8 cellular contexts compared by ENCODE assay signal in genomic region chr13:91347996-91348905, GRCh38. TPM values are rescaled to one million over a fixed set of nuclear protein-coding genes. Genes with fewer than 3 reads are reported as not detected.
DNase-seq lines count a peak whose midpoint lies in the region; ATAC-seq and TF ChIP-seq lines count a peak whose summit lies in the region.

No MANE protein-coding gene starts in this region.

- H3K36me3 ChIP-seq in osteoblast (ENCODE audit: insufficient read depth, low read length), result peaks cover 12% of the 10 kb centered on the region
- peaks cover 9 to 17% (median 10%) of the 10 kb centered on the region in 3 donors for H3K36me3 ChIP-seq in tibial artery

- H3K4me1 ChIP-seq in osteoblast (ENCODE audit: insufficient read depth, low read length) (peaks cover 21% of the 10 kb centered on the region), tibial artery (peaks cover 0 to 37% (median 13%) of the 10 kb centered on the region in 4 donors)

- H3K4me3 ChIP-seq in osteoblast (ENCODE audit: insufficient read depth, low read length) (peak overlapping the region; percentile 86), tibial artery (peak overlapping the region; percentile 91 to 93)

- H3K79me2 ChIP-seq in osteoblast (ENCODE audit: insufficient read depth, low read length), result peaks cover 34% of the 10 kb centered on the region

- H2AFZ ChIP-seq in osteoblast (ENCODE audit: low read length), result peak overlapping the region; percentile 44

- no peaks in the 10 kb centered on the region for H4K20me1 ChIP-seq in osteoblast (ENCODE audit: insufficient read depth, low read length)

- H3K27me3 ChIP-seq in osteoblast (ENCODE audit: insufficient read depth, low read length) (peaks cover 21% of the 10 kb centered on the region), tibial artery (peaks cover 0 to 3% of the 10 kb centered on the region in 2 donors)

- peak; percentile 27 for ATAC-seq in HG02763 (IDR thresholded peaks at IDR 0.05; ENCODE audit: unreplicated experiment)

- H3K27ac ChIP-seq in osteoblast (ENCODE audit: low read depth, low read length), result peak overlapping the region; percentile 20
- H3K27ac ChIP-seq in tibial artery, result peak overlapping the region; percentile 74 to 95

- TF ChIP-seq CTCF in osteoblast (IDR thresholded peaks at IDR 0.05; ENCODE audit: extremely low read depth, low read depth, low read length) (no peak), tibial artery (IDR thresholded peaks at IDR 0.05) (peak in 1 of 2 experiments; percentile 20)

- no peaks in the 10 kb centered on the region for H3K9me3 ChIP-seq in osteoblast (ENCODE audit: low read depth, low read length)
- no peaks in the 10 kb centered on the region for H3K9me3 ChIP-seq in tibial artery

- intact Hi-C loops in tibial artery (cut with DNase I; ENCODE audit: low total_unique reads), result no loop called here

- H3K4me2 ChIP-seq in osteoblast (ENCODE audit: insufficient read depth, low read length), result peak overlapping the region; percentile 92

- DNase-seq in DMS 273 (lab: John Stamatoyannopoulos, UW; ENCODE audit: unreplicated experiment), result peak; percentile 67
- no peak for DNase-seq in DMS 273 treated with DMSO at 0.1 percent for 48 hours (lab: John Stamatoyannopoulos, UW)
- DNase-seq in OCI-M1 (lab: John Stamatoyannopoulos, UW), result peak; percentile 58
- DNase-seq in activated gamma-delta T cell treated with Interleukin-2 at 50 U/mL for 16 hours, result peak; percentile 57
- peak; percentile 18 for DNase-seq in foreskin melanocyte
- peak; percentile 96 for DNase-seq in osteoblast (ENCODE audit: insufficient read length, low spot score, missing footprints)
- DNase-seq in tibial artery, result peak in 1 of 2 donors; percentile 68

RNA-seq across cellular contexts. Expression of gene MIR17HG, which starts 0.8 kb away (rescaled TPM):
- 3.2 and 4.0 TPM in 2 replicates for total RNA-seq in osteoblast

RNA-seq across cellular contexts. Expression of gene GPC5, which starts 50.2 kb away (rescaled TPM):
- total RNA-seq in osteoblast, result 0.29 and 0.36 TPM in 2 replicates
